ENCODE assay signal across 8 cellular contexts in genomic region chr1:61254629-61255323, GRCh38.
DNase-seq lines count a peak whose midpoint lies in the region; ATAC-seq and TF ChIP-seq lines count a peak whose summit lies in the region.

No MANE protein-coding gene starts in this region.

- no peaks in the 10 kb centered on the region for H3K36me3 Mint-ChIP-seq in CD4-positive, alpha-beta T cell (ENCODE audit: low read depth)

- peak overlapping the region; percentile 32 for H3K4me3 Mint-ChIP-seq in CD4-positive, alpha-beta T cell

- no peak for DNase-seq in CD4-positive, alpha-beta T cell
- DNase-seq in OCI-M1 (lab: John Stamatoyannopoulos, UW) (peak; percentile 79), erythroblast (lab: John Stamatoyannopoulos, UW) (peak; percentile 73 to 82), omental fat pad (ENCODE audit: low spot score) (no peak), retina (no peak), putamen (ENCODE audit: low spot score) (no peak), RKO (ENCODE audit: low spot score) (no peak)

- no peak overlapping the region for H3K27ac ChIP-seq in CD4-positive, alpha-beta T cell (ENCODE audit: low read depth, low read length)

- H3K27me3 Mint-ChIP-seq in CD4-positive, alpha-beta T cell: no peaks in the 10 kb centered on the region

- intact Hi-C loops in CD4-positive, alpha-beta T cell (cut with DNase I, micrococcal nuclease): no loop called here

- H3K9me3 Mint-ChIP-seq in CD4-positive, alpha-beta T cell: no peaks in the 10 kb centered on the region

- H3K9me3 ChIP-seq in CD4-positive, alpha-beta T cell (ENCODE audit: control insufficient read depth, low read length): no peaks in the 10 kb centered on the region

- CTCF ChIA-PET in CD4-positive, alpha-beta T cell (lab: Charles Lee): interaction anchor here (2.2 kb wide), 1 partner anchor 12 kb away, joined by 4 read pairs; no protein-coding TSS in a partner anchor

- peaks cover 23% of the 10 kb centered on the region for H3K4me1 Mint-ChIP-seq in CD4-positive, alpha-beta T cell (ENCODE audit: low read depth)

- no peak for TF ChIP-seq POLR2A in erythroblast (IDR thresholded peaks at IDR 0.05; ENCODE audit: low read length)

- no peak for ATAC-seq in CD4-positive, alpha-beta T cell (ENCODE audit: poor library complexity)
- ATAC-seq in omental fat pad (ENCODE audit: low FRiP score) (peak; percentile 26), GM18870 (IDR thresholded peaks at IDR 0.05; ENCODE audit: unreplicated experiment) (no peak)

- no peak for TF ChIP-seq CTCF in CD4-positive, alpha-beta T cell (IDR thresholded peaks at IDR 0.05)
- TF ChIP-seq CTCF in omental fat pad (IDR thresholded peaks at IDR 0.05): no peak

- no peak overlapping the region for H3K27ac Mint-ChIP-seq in CD4-positive, alpha-beta T cell

- no peaks in the 10 kb centered on the region for H3K27me3 ChIP-seq in CD4-positive, alpha-beta T cell (ENCODE audit: control insufficient read depth, insufficient read depth, low read length)

- POLR2A ChIA-PET in CD4-positive, alpha-beta T cell (lab: Charles Lee): no interaction called here

Comparison
In these comparisons a context has a peak if more than half of its experiments do, and no peak if none do; other contexts are left out.
1. DNase-seq: peak in OCI-M1 (single experiment) and erythroblast (2 of 2); none in CD4-positive, alpha-beta T cell (0 of 10), omental fat pad (single experiment), retina (single experiment), putamen (single experiment) and RKO (single experiment).